ENCODE assay signal across 8 cellular contexts in the genomic region with DNA sequence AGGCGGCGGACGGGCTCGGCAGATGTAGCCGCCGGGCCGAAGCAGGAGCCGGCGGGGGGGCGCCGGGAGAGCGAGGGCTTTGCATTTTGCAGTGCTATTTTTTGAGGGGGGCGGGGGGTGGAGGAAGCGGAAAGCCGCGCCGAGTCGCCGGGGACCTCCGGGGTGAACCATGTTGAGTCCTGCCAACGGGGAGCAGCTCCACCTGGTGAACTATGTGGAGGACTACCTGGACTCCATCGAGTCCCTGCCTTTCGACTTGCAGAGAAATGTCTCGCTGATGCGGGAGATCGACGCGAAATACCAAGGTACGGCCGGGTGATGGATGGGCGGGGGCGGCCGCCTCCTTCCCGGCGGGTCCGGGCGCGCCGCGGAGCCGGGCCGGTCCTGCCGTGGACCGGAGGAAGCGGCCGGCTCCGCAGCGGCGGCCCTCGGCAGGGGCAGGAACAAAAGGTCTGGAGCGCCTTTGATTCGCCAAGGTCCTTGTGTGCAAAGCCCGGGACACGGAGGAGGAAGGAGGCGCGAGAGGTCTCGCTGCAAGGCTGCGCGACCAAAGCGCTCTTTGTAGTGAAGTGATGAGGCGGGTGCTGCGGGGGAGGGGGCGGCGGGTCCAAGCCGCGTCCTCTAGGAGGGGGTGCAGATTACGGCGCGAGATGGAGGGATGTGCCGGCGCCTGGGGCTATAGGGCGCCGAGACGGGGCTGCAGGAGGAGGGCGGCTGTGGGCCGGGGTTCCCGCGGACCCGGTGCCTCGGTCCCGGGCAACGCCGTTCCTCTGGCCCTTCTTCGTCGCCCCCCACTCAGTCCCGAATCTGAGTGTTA. TPM values are rescaled to one million over a fixed set of nuclear protein-coding genes. Genes with fewer than 3 reads are reported as not detected.
DNase-seq lines count a peak whose midpoint lies in the region; ATAC-seq, FAIRE-seq and TF ChIP-seq lines count a peak whose summit lies in the region.

No MANE protein-coding gene starts in this region.

- DNase-seq in NCI-H1436 (lab: John Stamatoyannopoulos, UW) (peak; percentile 32), NCI-H1436 treated with DMSO at 0.1 percent for 48 hours (lab: John Stamatoyannopoulos, UW) (no peak), RCC 7860 (ENCODE audit: low spot score) (peak; percentile 8), globus pallidus (ENCODE audit: low spot score) (peak; percentile 63), ovary (peak; percentile 61 to 78 (median 72)), thoracic aorta (ENCODE audit: low spot score) (no peak)
- DNase-seq in activated naive CD4-positive, alpha-beta T cell (lab: John Stamatoyannopoulos, UW), result peak; percentile 31 to 70 (median 57)

- H3K4me3 ChIP-seq in ovary (peak overlapping the region; percentile 89), thoracic aorta (peak overlapping the region; percentile 98)

- H3K9me3 ChIP-seq in ovary (no peaks in the 10 kb centered on the region), thoracic aorta (no peaks in the 10 kb centered on the region)

- no peak for ATAC-seq in thoracic aorta (ENCODE audit: insufficient number of reproducible peaks, low FRiP score, low read depth)
- no peak for ATAC-seq in GM18909 (IDR thresholded peaks at IDR 0.05; ENCODE audit: poor library complexity, unreplicated experiment)

- WGBS in ovary, 3 donors, result 0% methylated on average over 58 to 86 of the region's 86 CpGs

- TF ChIP-seq POLR2A in ovary (IDR thresholded peaks at IDR 0.05), result peak; percentile 11

- intact Hi-C loops in ovary (cut with DNase I), result loop anchor here in 2 of 4 donors (2.0 to 10.0 kb wide), 4 partner anchors 97 to 201 kb away; partner anchors contain the start of genes ANKRD10 (in 1 of the 2) and NAXD (in 1 of the 2)

- H3K27me3 ChIP-seq in ovary (no peaks in the 10 kb centered on the region), thoracic aorta (replicated peaks; ENCODE audit: insufficient read depth) (no peaks in the 10 kb centered on the region)

- TF ChIP-seq CTCF in ovary (IDR thresholded peaks at IDR 0.05) (no peak), thoracic aorta (IDR thresholded peaks at IDR 0.05) (no peak)

- no peak for FAIRE-seq in RCC 7860 (lab: Jason Lieb, UNC)

- TF ChIP-seq EP300 in ovary (IDR thresholded peaks at IDR 0.05), result no peak

- H3K36me3 ChIP-seq in ovary, result no peaks in the 10 kb centered on the region
- H3K36me3 ChIP-seq in thoracic aorta, result peaks cover under 1% of the 10 kb centered on the region

- H3K27ac ChIP-seq in ovary, result peak overlapping the region; percentile 96 to 99
- H3K27ac ChIP-seq in thoracic aorta, result peak overlapping the region; percentile 99

- H3K4me1 ChIP-seq in ovary (ENCODE audit: insufficient read depth) (peaks cover 3% of the 10 kb centered on the region), thoracic aorta (ENCODE audit: control insufficient read depth in 1 of 2, low read depth in 2 of 2) (peaks cover 22 to 29% of the 10 kb centered on the region in 2 donors)

RNA-seq across cellular contexts. Expression of gene ING1, which starts 0.7 kb away (rescaled TPM):
- total RNA-seq in ovary (10 to 100 TPM; 15.2 to 34.5 (median 19.1) TPM), thoracic aorta (10 to 100 TPM; 11.6 to 26.3 TPM)
- 10 to 100 TPM; 11.2 to 30.3 TPM for polyA plus RNA-seq in ovary

RNA-seq across cellular contexts. Expression of gene CARS2, which starts 8.3 kb away (rescaled TPM):
- 10 to 100 TPM; 34.1 to 56.7 (median 44.3) TPM for total RNA-seq in ovary
- polyA plus RNA-seq in ovary, result 10 to 100 TPM; 41.3 to 65.2 TPM
- total RNA-seq in thoracic aorta, result 10 to 100 TPM; 45.9 to 70.4 TPM

Comparison
In these comparisons a context has a peak if more than half of its experiments do, and no peak if none do; other contexts are left out.
1. DNase-seq: peak in NCI-H1436 (single experiment), RCC 7860 (single experiment), activated naive CD4-positive, alpha-beta T cell (4 of 4), globus pallidus (single experiment) and ovary (5 of 5); none in NCI-H1436 treated with DMSO at 0.1 percent for 48 hours (single experiment) and thoracic aorta (single experiment).